ENCODE assay signal across 23 cellular contexts in genomic region chr5:39370555-39371366, GRCh38. TPM values are rescaled to one million over a fixed set of nuclear protein-coding genes. Genes with fewer than 3 reads are reported as not detected.
DNase-seq lines count a peak whose midpoint lies in the region; ATAC-seq and TF ChIP-seq lines count a peak whose summit lies in the region.
"Had no signal": no experiment of that assay in that cellular context is flagged by ENCODE, and none has a peak within 500 bp of the region (broad histone marks: within the 10 kb centered on the region; RNA-seq: fewer than 3 reads in every experiment).

No MANE protein-coding gene starts in this region.

- H3K4me1 ChIP-seq in hepatocyte (ENCODE audit: insufficient read depth) (peaks cover 8% of the 10 kb centered on the region), upper lobe of right lung (no peaks in the 10 kb centered on the region)
- H3K4me1 ChIP-seq: heart left ventricle, testis had no signal

- no peaks in the 10 kb centered on the region for H3K27me3 Mint-ChIP-seq in natural killer cell (ENCODE audit: low read depth in 2 of 2)

- H3K27me3 ChIP-seq in hepatocyte (no peaks in the 10 kb centered on the region), upper lobe of right lung (no peaks in the 10 kb centered on the region)
- H3K27me3 ChIP-seq: heart left ventricle, testis had no signal

- H3K9me2 ChIP-seq in hepatocyte (replicated peaks; ENCODE audit: insufficient read depth): no peaks in the 10 kb centered on the region

- H3K4me2 ChIP-seq in hepatocyte: peak overlapping the region; percentile 5

- ATAC-seq in natural killer cell (no peak), upper lobe of right lung (peak; percentile 91), HG02852 (IDR thresholded peaks at IDR 0.05; ENCODE audit: unreplicated experiment) (no peak)
- ATAC-seq: activated naive CD4-positive, alpha-beta T cell treated with anti-CD3 and anti-CD28 coated beads, Interleukin-2, amount 50 U/mL, for 72 hours; activated T-cell treated with anti-CD3 and anti-CD28 coated beads, Interleukin-2, amount 50 U/mL, for 4 hours had no signal

- H3K27ac ChIP-seq in hepatocyte (peak overlapping the region; percentile 26), upper lobe of right lung (no peak overlapping the region)
- H3K27ac ChIP-seq: coronary artery, heart left ventricle, testis had no signal

- H3K4me1 Mint-ChIP-seq in natural killer cell: peaks cover 9 to 18% of the 10 kb centered on the region in 2 donors
- H3K4me1 Mint-ChIP-seq: activated CD4-positive, alpha-beta memory T cell treated with anti-CD3 and anti-CD28 coated beads, Interleukin-2, amount 10 ng/mL, durations not matched to agents 7 days and 5 days had no signal

- H4K20me1 ChIP-seq in hepatocyte (ENCODE audit: insufficient read depth, poor library complexity, severe bottlenecking): no peaks in the 10 kb centered on the region

- no peaks in the 10 kb centered on the region for H3K9me3 ChIP-seq in hepatocyte (ENCODE audit: low read depth)
- H3K9me3 ChIP-seq in upper lobe of right lung: no peaks in the 10 kb centered on the region
- H3K9me3 ChIP-seq: heart left ventricle, testis had no signal

- no peaks in the 10 kb centered on the region for H3K9me3 Mint-ChIP-seq in natural killer cell
- H3K9me3 Mint-ChIP-seq: activated CD4-positive, alpha-beta memory T cell treated with anti-CD3 and anti-CD28 coated beads, Interleukin-2, amount 10 ng/mL, durations not matched to agents 7 days and 5 days; activated naive CD4-positive, alpha-beta T cell treated with anti-CD3 and anti-CD28 coated beads, Interleukin-2, amount 50 U/mL, for 72 hours; activated T-cell treated with anti-CD3 and anti-CD28 coated beads, Interleukin-2, amount 50 U/mL, for 4 hours had no signal

- no peaks in the 10 kb centered on the region for H3K36me3 Mint-ChIP-seq in natural killer cell
- H3K36me3 Mint-ChIP-seq: activated naive CD4-positive, alpha-beta T cell treated with anti-CD3 and anti-CD28 coated beads, Interleukin-2, amount 50 U/mL, for 72 hours had no signal

- WGBS in hepatocyte (ENCODE audit: low lambda C conversion rate, missing lambda C conversion rate): 49% methylated on average over 10 of the region's 10 CpGs

- DNase-seq in NCI-H774 (lab: John Stamatoyannopoulos, UW) (peak; percentile 22), hepatocyte (ENCODE audit: low spot score) (peak; percentile 76), natural killer cell (no peak), upper lobe of right lung (no peak), cortex of kidney (lab: John Stamatoyannopoulos, UW) (no peak)
- DNase-seq in stimulated activated CD8-positive, alpha-beta memory T cell treated with anti-CD3 and anti-CD28 coated beads, Interleukin-4, amount 100 ng/mL, for 48 hours: no peak
- DNase-seq: activated CD4-positive, alpha-beta memory T cell treated with anti-CD3 and anti-CD28 coated beads, Interleukin-2, amount 10 ng/mL, durations not matched to agents 7 days and 5 days; activated T-cell treated with anti-CD3 and anti-CD28 coated beads, Interleukin-2, amount 50 U/mL, for 4 hours; AML-193; heart left ventricle; Kasumi-1; mesendoderm; NCI-H1105; NCI-H524; testis had no signal

- H3K36me3 ChIP-seq in hepatocyte (replicated peaks; ENCODE audit: insufficient read depth, low read depth) (peaks cover 4% of the 10 kb centered on the region), upper lobe of right lung (peaks cover 52% of the 10 kb centered on the region)

- H3K4me3 ChIP-seq in hepatocyte (no peak overlapping the region), upper lobe of right lung (no peak overlapping the region)
- H3K4me3 ChIP-seq: coronary artery, heart left ventricle, testis had no signal

- TF ChIP-seq CTCF in hepatocyte (IDR thresholded peaks at IDR 0.05; ENCODE audit: poor library complexity) (no peak), natural killer cell (IDR thresholded peaks at IDR 0.05) (no peak), upper lobe of right lung (IDR thresholded peaks at IDR 0.05) (no peak)

- intact Hi-C loops in natural killer cell (cut with micrococcal nuclease): no loop called here
- intact Hi-C loops in upper lobe of right lung (cut with DNase I): no loop called here

- no peaks in the 10 kb centered on the region for H3K79me2 ChIP-seq in hepatocyte

- no peak overlapping the region for H3K4me3 Mint-ChIP-seq in natural killer cell
- H3K4me3 Mint-ChIP-seq: activated CD4-positive, alpha-beta memory T cell treated with anti-CD3 and anti-CD28 coated beads, Interleukin-2, amount 10 ng/mL, durations not matched to agents 7 days and 5 days; activated T-cell treated with anti-CD3 and anti-CD28 coated beads, Interleukin-2, amount 50 U/mL, for 4 hours had no signal

- H2AFZ ChIP-seq in hepatocyte: no peak overlapping the region

- peak overlapping the region; percentile 53 to 62 for H3K27ac Mint-ChIP-seq in natural killer cell
- H3K27ac Mint-ChIP-seq: activated CD4-positive, alpha-beta memory T cell treated with anti-CD3 and anti-CD28 coated beads, Interleukin-2, amount 10 ng/mL, durations not matched to agents 7 days and 5 days; activated naive CD4-positive, alpha-beta T cell treated with anti-CD3 and anti-CD28 coated beads, Interleukin-2, amount 50 U/mL, for 72 hours had no signal

RNA-seq across cellular contexts. Expression of gene C9, which starts 6.5 kb away (rescaled TPM):
- total RNA-seq in hepatocyte (0.47 and 0.76 TPM in 2 replicates), natural killer cell (under 1 TPM in 1 of 3 donors, not detected in 2; 0.52 TPM), upper lobe of right lung (not detected)
- polyA plus RNA-seq in hepatocyte: 0.38 and 0.79 TPM in 2 replicates
- total RNA-seq: activated CD4-positive, alpha-beta memory T cell treated with anti-CD3 and anti-CD28 coated beads, Interleukin-2, amount 10 ng/mL, durations not matched to agents 7 days and 5 days; activated naive CD4-positive, alpha-beta T cell treated with anti-CD3 and anti-CD28 coated beads, Interleukin-2, amount 50 U/mL, for 72 hours; endothelial cell of umbilical vein; HT1080; pulmonary artery endothelial cell; T-helper 1 cell treated with Interleukin-12 subunit alpha and Interleukin-12 subunit beta and Interleukin-4 antibody, amounts not matched to agents 30 ng/mL and 1 ng/mL, for 36 hours had no signal
- polyA plus RNA-seq: neural cell had no signal

RNA-seq across cellular contexts. Expression of gene DAB2, which starts 54.0 kb away (rescaled TPM):
- total RNA-seq in hepatocyte (98.9 and 115 TPM in 2 replicates), natural killer cell (10 to 100 TPM; 33.0 to 53.8 (median 36.9) TPM), upper lobe of right lung (145 TPM)
- 130 TPM in 2 replicates for polyA plus RNA-seq in hepatocyte
- total RNA-seq: activated CD4-positive, alpha-beta memory T cell treated with anti-CD3 and anti-CD28 coated beads, Interleukin-2, amount 10 ng/mL, durations not matched to agents 7 days and 5 days; T-helper 1 cell treated with Interleukin-12 subunit alpha and Interleukin-12 subunit beta and Interleukin-4 antibody, amounts not matched to agents 30 ng/mL and 1 ng/mL, for 36 hours had no signal

Comparison
In these comparisons a context has a peak if more than half of its experiments do, and no peak if none do; other contexts are left out.
1. DNase-seq: peak in NCI-H774 (single experiment) and hepatocyte (single experiment); none in natural killer cell (single experiment), upper lobe of right lung (single experiment), cortex of kidney (single experiment) and stimulated activated CD8-positive, alpha-beta memory T cell treated with anti-CD3 and anti-CD28 coated beads, Interleukin-4, amount 100 ng/mL, for 48 hours (single experiment).